Comparison of ENCODE assay signal across 8 cellular contexts in genomic region chr7:123747620-123748141, GRCh38. TPM values are rescaled to one million over a fixed set of nuclear protein-coding genes. Genes with fewer than 3 reads are reported as not detected.
DNase-seq lines count a peak whose midpoint lies in the region; ATAC-seq, FAIRE-seq and TF ChIP-seq lines count a peak whose summit lies in the region.

No MANE protein-coding gene starts in this region.

- TF ChIP-seq POLR2A in GM12878 (IDR thresholded peaks at IDR 0.05; ENCODE audit: low read depth, low read length) = no peak

- intact Hi-C loops in GM12878 (cut with micrococcal nuclease; ENCODE audit: unreplicated experiment) = loop anchor here (2.0 to 5.0 kb wide), 2 partner anchors 19 to 210 kb away; no protein-coding TSS in a partner anchor
- intact Hi-C loops in psoas muscle (cut with DNase I) = loop anchor here in 1 of 2 donors (5.0 to 10.0 kb wide), 2 partner anchors 35 to 63 kb away; no protein-coding TSS in a partner anchor

- H3K4me2 ChIP-seq in DND-41 (ENCODE audit: insufficient read depth, low read length) (peak overlapping the region; percentile 74), GM12878 (ENCODE audit: control insufficient read depth, insufficient read depth) (peak overlapping the region; percentile 67)

- no peak for FAIRE-seq in GM12878 (lab: Jason Lieb, UNC)

- CTCF ChIA-PET in GM12878 (lab: Yijun Ruan, JAX) = interaction anchor here (1.1 kb wide), 1 partner anchor 8 kb away, joined by 3 read pairs; no protein-coding TSS in a partner anchor

- H2AFZ ChIP-seq in DND-41 (ENCODE audit: low read depth, low read length) = peak overlapping the region; percentile 44
- H2AFZ ChIP-seq in GM12878 (ENCODE audit: control insufficient read depth, low read depth, low read length) = peak overlapping the region; percentile 30; the same call in 1 of the 2 replicates

- H3K36me3 ChIP-seq in DND-41 (ENCODE audit: insufficient read depth, low read length) = peaks cover 10% of the 10 kb centered on the region
- H3K36me3 ChIP-seq in KOPT-K1 (ENCODE audit: insufficient read depth, low read length) = no peaks in the 10 kb centered on the region
- peaks cover 11% of the 10 kb centered on the region for H3K36me3 ChIP-seq in SJSA1
- H3K36me3 ChIP-seq in GM12878 (ENCODE audit: control insufficient read depth in 2 of 2, insufficient read depth in 2 of 2, low read length in 1 of 2) = no peaks in the 10 kb centered on the region
- no peaks in the 10 kb centered on the region for H3K36me3 ChIP-seq in psoas muscle (ENCODE audit: insufficient read depth in 1 of 2, low read depth in 1 of 2)

- DNase-seq in DND-41 = peak; percentile 83
- peak; percentile 51 to 66 for DNase-seq in SJSA1 (ENCODE audit: low read depth in 1 of 2, low spot score in 2 of 2)
- DNase-seq in GM12878 (ENCODE audit: low read depth, low spot score) = no peak
- DNase-seq in hippocampal formation (lab: John Stamatoyannopoulos, UW) = peak; percentile 17 to 19
- peak; percentile 29 to 57 for DNase-seq in psoas muscle

- peak; percentile 71 for ATAC-seq in DND-41 (ENCODE audit: insufficient read depth, low read depth)
- peak; percentile 2; the same call in 2 of the 3 replicates for ATAC-seq in GM12878
- peak; percentile 17 to 44 (median 22) for ATAC-seq in psoas muscle
- ATAC-seq in HG03280 (IDR thresholded peaks at IDR 0.05; ENCODE audit: unreplicated experiment) = no peak
- no peak for ATAC-seq in HG03565 (IDR thresholded peaks at IDR 0.05; ENCODE audit: unreplicated experiment)

- under 1% methylated on average over 12 of the region's 12 CpGs for WGBS in GM12878 (ENCODE audit: insufficient coverage, insufficient replicate concordance, low lambda C conversion rate, missing lambda C conversion rate)
- WGBS in psoas muscle, 3 donors = 0 to 1% (median 0%) methylated on average over 12 of the region's 12 CpGs

- SMC1A ChIA-PET in GM12878 (lab: Charles Lee; ENCODE audit: uncharacterized antibody, unreplicated experiment) = interaction anchor here (1.5 to 3.3 kb wide), 4 partner anchors 13 to 39 kb away, joined by 3 to 27 read pairs (median 4); no protein-coding TSS in a partner anchor

- POLR2A ChIA-PET in GM12878 (lab: Charles Lee) = interaction anchor here (0.6 to 2.7 kb wide), 3 partner anchors 10 to 37 kb away, joined by 3 to 13 read pairs (median 4); no protein-coding TSS in a partner anchor

- peak overlapping the region; percentile 94 for H3K27ac ChIP-seq in DND-41 (ENCODE audit: low read length)
- peak overlapping the region; percentile 89 for H3K27ac ChIP-seq in KOPT-K1 (ENCODE audit: low read depth, low read length, poor library complexity, severe bottlenecking)
- H3K27ac ChIP-seq in SJSA1 = peak overlapping the region; percentile 89
- peak overlapping the region; percentile 95 for H3K27ac ChIP-seq in GM12878 (ENCODE audit: control insufficient read depth, insufficient read depth)
- peak overlapping the region; percentile 99 for H3K27ac ChIP-seq in psoas muscle

- H3K4me1 ChIP-seq in DND-41 (ENCODE audit: insufficient read depth, low read length) = peaks cover 67% of the 10 kb centered on the region
- peaks cover 20% of the 10 kb centered on the region; the same call in 1 of the 2 replicates for H3K4me1 ChIP-seq in SJSA1 (replicated peaks)
- H3K4me1 ChIP-seq in GM12878 (ENCODE audit: control insufficient read depth, insufficient read depth, low read length) = no peaks in the 10 kb centered on the region
- peaks cover 61% of the 10 kb centered on the region for H3K4me1 ChIP-seq in psoas muscle

- RAD21 ChIA-PET in GM12878 (lab: Charles Lee; ENCODE audit: unreplicated experiment) = interaction anchor here (1.2 to 3.5 kb wide), 2 partner anchors 38 to 50 kb away, joined by 3 to 11 read pairs; no protein-coding TSS in a partner anchor

- H3K9me3 ChIP-seq in DND-41 (ENCODE audit: insufficient read depth, low read length, severe bottlenecking) (no peaks in the 10 kb centered on the region), KOPT-K1 (ENCODE audit: insufficient read depth, low read length, poor library complexity, severe bottlenecking) (no peaks in the 10 kb centered on the region), SJSA1 (replicated peaks) (no peaks in the 10 kb centered on the region), GM12878 (replicated peaks; ENCODE audit: control insufficient read depth, insufficient read depth, low read length) (no peaks in the 10 kb centered on the region), psoas muscle (no peaks in the 10 kb centered on the region)

- no peak for TF ChIP-seq RAD21 in GM12878 (IDR thresholded peaks at IDR 0.05; ENCODE audit: insufficient read depth, low read depth, low read length)

- H3K27me3 ChIP-seq in DND-41 (ENCODE audit: insufficient read depth, low read length, poor library complexity) = no peaks in the 10 kb centered on the region
- no peaks in the 10 kb centered on the region for H3K27me3 ChIP-seq in SJSA1 (replicated peaks)
- H3K27me3 ChIP-seq in GM12878 (replicated peaks in 1 of 2; ENCODE audit: control insufficient read depth in 2 of 2, insufficient read depth in 2 of 2, low read length in 1 of 2) = no peaks in the 10 kb centered on the region
- H3K27me3 ChIP-seq in psoas muscle (ENCODE audit: insufficient read depth in 3 of 3, low read length in 2 of 3) = no peaks in the 10 kb centered on the region

- TF ChIP-seq CTCF in DND-41 (IDR thresholded peaks at IDR 0.05; ENCODE audit: borderline replicate concordance, extremely low read depth, low read length, poor library complexity, severe bottlenecking) (peak; percentile 3), GM12878 (IDR thresholded peaks at IDR 0.05 in 2 of 3, conservative IDR thresholded peaks at IDR 0.05 in 1 of 3; ENCODE audit: control insufficient read depth in 2 of 3, extremely low read depth in 1 of 3, insufficient read depth in 1 of 3, low read depth in 3 of 3, low read length in 3 of 3) (no peak), psoas muscle (IDR thresholded peaks at IDR 0.05) (no peak)

- H3K4me3 ChIP-seq in DND-41 (ENCODE audit: low read depth in 1 of 2, low read length in 2 of 2) (peak overlapping the region; percentile 96 to 98), SJSA1 (peak overlapping the region; percentile 95), GM12878 (peak overlapping the region; percentile 95), psoas muscle (peak overlapping the region; percentile 91)

- peaks cover 74% of the 10 kb centered on the region for H3K79me2 ChIP-seq in DND-41 (ENCODE audit: insufficient read depth, low read length)
- H3K79me2 ChIP-seq in GM12878 (ENCODE audit: control insufficient read depth, insufficient read depth, low read length) = peaks cover 64% of the 10 kb centered on the region

- no peak for TF ChIP-seq EP300 in GM12878 (IDR thresholded peaks at IDR 0.05; ENCODE audit: borderline replicate concordance in 1 of 2, control insufficient read depth in 1 of 2, low read depth in 2 of 2, low read length in 2 of 2)

- H4K20me1 ChIP-seq in DND-41 (ENCODE audit: insufficient read depth, low read length) (peaks cover 52% of the 10 kb centered on the region), GM12878 (ENCODE audit: control insufficient read depth, insufficient read depth) (no peaks in the 10 kb centered on the region)

- in situ Hi-C loops in GM12878 (cut with MboI) = no loop called here

- H3K9ac ChIP-seq in DND-41 (ENCODE audit: low read depth, low read length) = peak overlapping the region; percentile 97
- peak overlapping the region; percentile 89 for H3K9ac ChIP-seq in GM12878 (ENCODE audit: control insufficient read depth, insufficient read depth, low read length)

- no TSS peak for BruUV-seq in GM12878 (replicated peaks; lab: Mats Ljungman, UMichigan)

TF ChIP-seq in GM12878, 131 proteins besides CTCF, POLR2A, EP300 and RAD21 (continues in another document):
- peak; percentile 76 for TF ChIP-seq RUNX3 (IDR thresholded peaks at IDR 0.05; ENCODE audit: low read length)
- no peak for TF ChIP-seq SUZ12 (IDR thresholded peaks at IDR 0.05; ENCODE audit: unreplicated experiment)
- no peak for TF ChIP-seq POLR2AphosphoS2 (IDR thresholded peaks at IDR 0.05; ENCODE audit: low read depth, low read length)
- TF ChIP-seq IKZF1 (conservative IDR thresholded peaks at IDR 0.05) = peak; percentile 51; the same call in 1 of the 2 replicates

RNA-seq across cellular contexts. Expression of gene WASL, which starts 1.1 kb away (rescaled TPM):
- 6.4 and 10.7 TPM in 2 replicates for total RNA-seq in SJSA1 (2014; rRNA removed; shearing (Covaris generic))
- total RNA-seq in GM12878 (2013; cell fraction: nucleolus; rRNA removed) = 22.8 and 24.8 TPM in 2 replicates
- total RNA-seq in GM12878 (2014; rRNA removed) (3.1 and 3.2 TPM in 2 replicates), GM12878 (2014; rRNA removed; fragmentation: Illumina TruSeq; extraction: Trizol) (4.6 and 4.7 TPM in 2 replicates), GM12878 (2021) (6.4 and 6.5 TPM in 2 replicates), psoas muscle (10 to 100 TPM; 28.9 to 37.8 (median 33.8) TPM)
- 1.3 TPM for polyA plus RNA-seq in GM12878 (2011; ENCODE audit: low read depth)
- polyA plus RNA-seq in GM12878 (2011; rRNA removed) (4.0 and 5.5 TPM in 2 replicates), GM12878 (2014; fragmentation: Illumina TruSeq; extraction: Trizol) (4.3 and 6.4 TPM in 2 replicates), GM12878 (2014; fragmentation: Nextera tagmentation; extraction: Ambion mirVana) (1 to 10 TPM; 2.0 to 2.1 TPM), GM12878 (2014; rRNA removed) (3.0 and 3.2 TPM in 2 replicates), GM12878 (2016; fragmentation: Nextera tagmentation; extraction: Ambion mirVana) (1 to 10 TPM; 3.5 TPM), psoas muscle (10 to 100 TPM; 17.6 to 33.9 (median 18.4) TPM)
- 1.6 and 1.9 TPM in 2 replicates for polyA plus RNA-seq in GM12878 (2011; cell fraction: cytosol; rRNA removed)
- 7.0 and 7.3 TPM in 2 replicates for polyA plus RNA-seq in GM12878 (2011; cell fraction: nucleus; rRNA removed)
- polyA plus RNA-seq in GM12878 (2012) = 2.7 and 3.3 TPM in 2 replicates
- polyA minus RNA-seq in GM12878 (2011; rRNA and poly(A)+ RNA removed) = 3.7 and 4.4 TPM in 2 replicates
- polyA minus RNA-seq in GM12878 (2011; cell fraction: cytosol; rRNA and poly(A)+ RNA removed) = 2.1 and 3.5 TPM in 2 replicates
- 17.9 and 30.2 TPM in 2 replicates for polyA minus RNA-seq in GM12878 (2011; cell fraction: nucleus; rRNA and poly(A)+ RNA removed)

Comparison
In these comparisons a context has a peak if more than half of its experiments do, and no peak if none do; other contexts are left out.
1. ATAC-seq: peak in DND-41 (single experiment), GM12878 (single experiment) and psoas muscle (4 of 4); none in HG03280 (single experiment) and HG03565 (single experiment).
2. Peak in every context shown above with its lines, with median percentiles within 50 percentile points of each other: H3K27ac ChIP-seq and H3K4me3 ChIP-seq.